Comparison of ENCODE assay signal across 8 cellular contexts in the genomic region with DNA sequence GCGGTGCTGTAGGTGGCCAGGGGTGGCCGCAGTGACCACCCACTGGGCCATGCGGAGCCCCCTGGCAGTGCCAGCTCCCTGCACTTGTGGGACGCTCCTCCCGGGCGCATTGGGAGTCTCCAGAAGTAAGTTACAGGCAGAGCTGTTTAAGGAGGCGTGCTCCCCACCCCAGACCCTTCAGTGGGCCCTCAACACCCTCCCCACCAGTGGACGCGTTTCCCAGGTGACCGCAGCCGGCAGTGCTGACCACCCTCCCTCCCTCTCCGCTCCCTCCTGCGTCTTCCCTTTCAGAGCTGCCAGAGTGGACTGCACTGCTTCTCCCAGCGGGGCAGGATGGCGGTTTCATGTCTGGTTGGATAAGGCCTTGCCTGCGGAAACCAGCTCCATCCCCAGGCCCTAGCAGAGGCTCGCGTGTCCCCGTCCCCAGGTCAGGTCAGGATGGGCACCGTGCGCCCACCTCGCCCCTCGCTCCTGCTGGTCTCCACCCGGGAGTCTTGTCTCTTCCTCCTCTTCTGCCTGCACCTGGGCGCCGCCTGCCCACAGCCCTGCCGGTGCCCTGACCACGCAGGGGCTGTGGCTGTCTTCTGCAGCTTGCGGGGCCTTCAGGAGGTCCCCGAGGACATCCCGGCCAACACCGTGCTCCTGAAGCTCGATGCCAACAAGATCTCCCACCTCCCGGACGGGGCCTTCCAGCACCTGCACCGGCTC. TPM values are rescaled to one million over a fixed set of nuclear protein-coding genes. Genes with fewer than 3 reads are reported as not detected.
A peak's percentile ranks its signal among the peaks of the same experiment; 100 is the strongest.
DNase-seq lines count a peak whose midpoint lies in the region; ATAC-seq and TF ChIP-seq lines count a peak whose summit lies in the region.

No MANE protein-coding gene starts in this region.

- 78% methylated on average over 36 of the region's 36 CpGs for WGBS in esophagus muscularis mucosa

- H3K4me3 ChIP-seq in BLaER1 treated with 17β-estradiol and CSF1 and Interleukin-3, amounts not matched to agents 10 nM and 100 nM: peak overlapping the region; percentile 64 to 76 (median 70)
- H3K4me3 ChIP-seq in Peyer's patch (peak overlapping the region; percentile 52 to 91 (median 78)), esophagus muscularis mucosa (peak overlapping the region; percentile 85 to 89 (median 88)), neuron (ENCODE audit: low read length) (peak overlapping the region; percentile 49)

- intact Hi-C loops in esophagus muscularis mucosa (cut with DNase I): loop anchor here (5.0 kb wide), 1 partner anchor 119 kb away; a partner anchor contains a TSS

- H3K4me2 ChIP-seq in BLaER1 treated with 17β-estradiol and CSF1 and Interleukin-3, amounts not matched to agents 10 nM and 100 nM: peak overlapping the region; percentile 84 to 98 (median 93)

- TF ChIP-seq CTCF in Peyer's patch (IDR thresholded peaks at IDR 0.05) (no peak), esophagus muscularis mucosa (IDR thresholded peaks at IDR 0.05) (no peak), GM20000 (IDR thresholded peaks at IDR 0.05; ENCODE audit: extremely low read depth, missing control alignments) (no peak)

- peak overlapping the region in 10 of 11 experiments; percentile 44 to 62 (median 59); a peak in 18 of 22 replicates for H3K27ac ChIP-seq in BLaER1 treated with 17β-estradiol and CSF1 and Interleukin-3, amounts not matched to agents 10 nM and 100 nM
- H3K27ac ChIP-seq in Peyer's patch (no peak overlapping the region), esophagus muscularis mucosa (replicated peaks in 1 of 4) (peak overlapping the region in 1 of 4 donors; percentile 73)

- H3K9ac ChIP-seq in BLaER1 treated with 17β-estradiol and CSF1 and Interleukin-3, amounts not matched to agents 10 nM and 100 nM: peak overlapping the region; percentile 63 to 80 (median 75)

- peaks cover 19 to 29% (median 25%) of the 10 kb centered on the region in 11 experiments for H3K9me3 ChIP-seq in BLaER1 treated with 17β-estradiol and CSF1 and Interleukin-3, amounts not matched to agents 10 nM and 100 nM (replicated peaks in 1 of 11)
- H3K9me3 ChIP-seq in Peyer's patch: no peaks in the 10 kb centered on the region
- H3K9me3 ChIP-seq in esophagus muscularis mucosa: peaks cover 0 to 12% (median 0%) of the 10 kb centered on the region in 4 donors
- H3K9me3 ChIP-seq in neuron (ENCODE audit: low read length): peaks cover 2% of the 10 kb centered on the region

- peak overlapping the region; percentile 69 for H2AFZ ChIP-seq in neuron (ENCODE audit: low read depth, low read length)

- no peak for TF ChIP-seq POLR2A in Peyer's patch (IDR thresholded peaks at IDR 0.05)
- no peak for TF ChIP-seq POLR2A in esophagus muscularis mucosa (IDR thresholded peaks at IDR 0.05; ENCODE audit: low read depth)

- peaks cover 0 to 25% (median 0%) of the 10 kb centered on the region in 11 experiments; a peak in 5 of 22 replicates for H4K20me1 ChIP-seq in BLaER1 treated with 17β-estradiol and CSF1 and Interleukin-3, amounts not matched to agents 10 nM and 100 nM

- DNase-seq in Peyer's patch (peak in 1 of 3 donors; percentile 47), esophagus muscularis mucosa (ENCODE audit: extremely low spot score) (no peak), HK-2 (ENCODE audit: unreplicated experiment) (no peak), GM20000 (ENCODE audit: low spot score) (no peak), RKO (ENCODE audit: low spot score) (no peak)

- no peak for TF ChIP-seq EP300 in esophagus muscularis mucosa (IDR thresholded peaks at IDR 0.05)

- no peak for ATAC-seq in GM21737 (IDR thresholded peaks at IDR 0.05; ENCODE audit: unreplicated experiment)

- peaks cover 0 to 11% (median 0%) of the 10 kb centered on the region in 11 experiments; a peak in 3 of 22 replicates for H3K36me3 ChIP-seq in BLaER1 treated with 17β-estradiol and CSF1 and Interleukin-3, amounts not matched to agents 10 nM and 100 nM
- H3K36me3 ChIP-seq in Peyer's patch (no peaks in the 10 kb centered on the region), esophagus muscularis mucosa (peaks cover 0 to 17% (median 4%) of the 10 kb centered on the region in 4 donors), neuron (ENCODE audit: insufficient read depth, low read length) (peaks cover 4% of the 10 kb centered on the region)

- peaks cover 0 to 5% (median 0%) of the 10 kb centered on the region in 11 experiments; a peak in 1 of 22 replicates for H3K27me3 ChIP-seq in BLaER1 treated with 17β-estradiol and CSF1 and Interleukin-3, amounts not matched to agents 10 nM and 100 nM
- no peaks in the 10 kb centered on the region for H3K27me3 ChIP-seq in Peyer's patch
- peaks cover 0 to under 1% (median 0%) of the 10 kb centered on the region in 4 donors for H3K27me3 ChIP-seq in esophagus muscularis mucosa
- H3K27me3 ChIP-seq in neuron (ENCODE audit: insufficient read depth, low read length): no peaks in the 10 kb centered on the region

- peaks cover 26 to 50% (median 37%) of the 10 kb centered on the region in 10 experiments for H3K4me1 ChIP-seq in BLaER1 treated with 17β-estradiol and CSF1 and Interleukin-3, amounts not matched to agents 10 nM and 100 nM
- H3K4me1 ChIP-seq in Peyer's patch (peaks cover 0 to 11% (median 8%) of the 10 kb centered on the region in 4 donors), esophagus muscularis mucosa (peaks cover 7 to 24% (median 19%) of the 10 kb centered on the region in 4 donors), neuron (ENCODE audit: insufficient read depth, low read length) (peaks cover 3% of the 10 kb centered on the region)

RNA-seq across cellular contexts. Expression of a gene that starts 1.1 kb away (rescaled TPM):
- total RNA-seq in Peyer's patch: 1 to 10 TPM; 1.7 to 6.6 (median 2.2) TPM
- 1 to 10 TPM; 3.3 to 6.6 (median 5.3) TPM for total RNA-seq in esophagus muscularis mucosa

Comparison
In these comparisons a context has a peak if more than half of its experiments do, and no peak if none do; other contexts are left out.
1. H3K27ac ChIP-seq: peak in BLaER1 treated with 17β-estradiol and CSF1 and Interleukin-3, amounts not matched to agents 10 nM and 100 nM (10 of 11); none in Peyer's patch (0 of 4).
2. Peak in every context shown above with its lines, with median percentiles within 50 percentile points of each other: H3K4me3 ChIP-seq.